18 cellular contexts compared by ENCODE assay signal in the genomic region with DNA sequence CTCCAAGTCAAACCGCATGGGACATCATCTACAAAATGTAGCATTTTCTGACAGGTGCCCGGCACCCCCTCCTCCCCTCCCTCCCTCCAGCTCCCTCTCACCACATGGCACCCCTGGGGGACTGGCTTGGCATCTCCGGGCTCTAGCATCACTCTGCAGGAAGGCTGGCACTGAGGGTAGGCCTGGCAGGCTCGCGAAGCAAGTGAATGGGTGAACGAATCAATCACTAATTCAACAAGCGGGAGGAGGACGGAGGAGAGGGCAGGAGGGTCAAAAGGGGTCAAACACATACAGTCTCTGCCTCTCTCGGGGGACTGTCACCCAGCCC.
DNase-seq lines count a peak whose midpoint lies in the region; ATAC-seq, FAIRE-seq and TF ChIP-seq lines count a peak whose summit lies in the region.
"Had no signal": no experiment of that assay in that cellular context is flagged by ENCODE, and none has a peak within 500 bp of the region (broad histone marks: within the 10 kb centered on the region; RNA-seq: fewer than 3 reads in every experiment).

No MANE protein-coding gene starts in this region.

- peaks cover 0 to 21% (median 0%) of the 10 kb centered on the region in 11 experiments; a peak in 2 of 22 replicates for H4K20me1 ChIP-seq in BLaER1 treated with 17β-estradiol and CSF1 and Interleukin-3, amounts not matched to agents 10 nM and 100 nM

- H3K27ac ChIP-seq in BLaER1 treated with 17β-estradiol and CSF1 and Interleukin-3, amounts not matched to agents 10 nM and 100 nM: peak overlapping the region in 7 of 11 experiments; percentile 19 to 67 (median 55); a peak in 7 of 22 replicates
- peak overlapping the region; percentile 59 to 71 for H3K27ac ChIP-seq in kidney (ENCODE audit: low read depth in 2 of 2, low read length in 2 of 2)
- peak overlapping the region; percentile 75 to 81 (median 78) for H3K27ac ChIP-seq in gastrocnemius medialis

- no peaks in the 10 kb centered on the region for H3K36me3 ChIP-seq in BLaER1 treated with 17β-estradiol and CSF1 and Interleukin-3, amounts not matched to agents 10 nM and 100 nM
- H3K36me3 ChIP-seq in kidney (ENCODE audit: control insufficient read depth in 1 of 2, insufficient read depth in 2 of 2, low read length in 2 of 2) (no peaks in the 10 kb centered on the region), gastrocnemius medialis (no peaks in the 10 kb centered on the region)

- no peak overlapping the region for H3K4me3 Mint-ChIP-seq in T-helper 17 cell
- no peak overlapping the region for H3K4me3 Mint-ChIP-seq in activated naive CD8-positive, alpha-beta T cell treated with anti-CD3 and anti-CD28 coated beads for 36 hours
- H3K4me3 Mint-ChIP-seq: B cell; CD8-positive, alpha-beta memory T cell had no signal

- H3K4me2 ChIP-seq in BLaER1 treated with 17β-estradiol and CSF1 and Interleukin-3, amounts not matched to agents 10 nM and 100 nM: peak overlapping the region; percentile 49 to 84 (median 76); a peak in 21 of 22 replicates

- no peak for FAIRE-seq in kidney (lab: Jason Lieb, UNC)

- no peaks in the 10 kb centered on the region for H3K9me3 Mint-ChIP-seq in activated naive CD8-positive, alpha-beta T cell treated with anti-CD3 and anti-CD28 coated beads for 36 hours

- peaks cover 0 to 10% (median 3%) of the 10 kb centered on the region in 11 experiments; a peak in 12 of 22 replicates for H3K9me3 ChIP-seq in BLaER1 treated with 17β-estradiol and CSF1 and Interleukin-3, amounts not matched to agents 10 nM and 100 nM (replicated peaks in 1 of 11)
- no peaks in the 10 kb centered on the region for H3K9me3 ChIP-seq in T-helper 17 cell (ENCODE audit: control insufficient read depth, low read length, poor library complexity, severe bottlenecking)
- H3K9me3 ChIP-seq in kidney (ENCODE audit: control insufficient read depth in 1 of 2, low read length in 2 of 2): peaks cover 0 to 3% of the 10 kb centered on the region in 2 donors
- H3K9me3 ChIP-seq in gastrocnemius medialis: no peaks in the 10 kb centered on the region

- peaks cover 4% of the 10 kb centered on the region for H3K4me1 Mint-ChIP-seq in T-helper 17 cell
- peaks cover 12% of the 10 kb centered on the region for H3K4me1 Mint-ChIP-seq in activated naive CD8-positive, alpha-beta T cell treated with anti-CD3 and anti-CD28 coated beads for 36 hours

- peaks cover 2% of the 10 kb centered on the region for H3K36me3 Mint-ChIP-seq in T-helper 17 cell (ENCODE audit: low read depth)
- no peaks in the 10 kb centered on the region for H3K36me3 Mint-ChIP-seq in activated naive CD8-positive, alpha-beta T cell treated with anti-CD3 and anti-CD28 coated beads for 36 hours
- H3K36me3 Mint-ChIP-seq: CD8-positive, alpha-beta memory T cell had no signal

- peaks cover 0 to 11% (median 0%) of the 10 kb centered on the region in 11 experiments; a peak in 2 of 22 replicates for H3K27me3 ChIP-seq in BLaER1 treated with 17β-estradiol and CSF1 and Interleukin-3, amounts not matched to agents 10 nM and 100 nM
- H3K27me3 ChIP-seq in gastrocnemius medialis: no peaks in the 10 kb centered on the region

- TF ChIP-seq CTCF in kidney (IDR thresholded peaks at IDR 0.05; ENCODE audit: borderline replicate concordance, extremely low read depth, insufficient read depth) (no peak), gastrocnemius medialis (IDR thresholded peaks at IDR 0.05 in 4 of 5, conservative IDR thresholded peaks at IDR 0.05 in 1 of 5) (no peak)

- no peak for DNase-seq in T-helper 17 cell
- peak; percentile 48 for DNase-seq in kidney
- DNase-seq in gastrocnemius medialis: no peak
- DNase-seq in activated naive CD8-positive, alpha-beta T cell treated with anti-CD3 and anti-CD28 coated beads for 36 hours: no peak
- DNase-seq in iPS-NIHi7 (ENCODE audit: extremely low spot score): no peak
- DNase-seq: CD8-positive, alpha-beta memory T cell; EL; GOT3; Karpas-422; MM.1S; NCI-H1105; NCI-H1694 treated with DMSO at 0.1 percent for 48 hours; NCI-H345; NCI-H748 treated with DMSO at 0.1 percent for 48 hours; SHP77 treated with DMSO at 0.1 percent for 48 hours had no signal

- H3K27ac Mint-ChIP-seq in T-helper 17 cell: peak overlapping the region; percentile 32
- H3K27ac Mint-ChIP-seq in activated naive CD8-positive, alpha-beta T cell treated with anti-CD3 and anti-CD28 coated beads for 36 hours: no peak overlapping the region
- H3K27ac Mint-ChIP-seq: B cell had no signal

- peaks cover 29 to 100% (median 97%) of the 10 kb centered on the region in 10 experiments for H3K4me1 ChIP-seq in BLaER1 treated with 17β-estradiol and CSF1 and Interleukin-3, amounts not matched to agents 10 nM and 100 nM
- H3K4me1 ChIP-seq in kidney (ENCODE audit: control insufficient read depth in 1 of 2, insufficient read depth in 1 of 2, low read depth in 1 of 2, low read length in 2 of 2) (peaks cover 4 to 12% of the 10 kb centered on the region in 2 donors), gastrocnemius medialis (peaks cover 11 to 21% of the 10 kb centered on the region in 2 donors)

- peaks cover 45% of the 10 kb centered on the region for H3K27me3 Mint-ChIP-seq in T-helper 17 cell
- peaks cover 4% of the 10 kb centered on the region for H3K27me3 Mint-ChIP-seq in activated naive CD8-positive, alpha-beta T cell treated with anti-CD3 and anti-CD28 coated beads for 36 hours

- TF ChIP-seq POLR2A in gastrocnemius medialis (IDR thresholded peaks at IDR 0.05): no peak

- no peak overlapping the region for H3K4me3 ChIP-seq in BLaER1 treated with 17β-estradiol and CSF1 and Interleukin-3, amounts not matched to agents 10 nM and 100 nM
- H3K4me3 ChIP-seq in kidney (ENCODE audit: low read length in 2 of 2) (no peak overlapping the region), gastrocnemius medialis (no peak overlapping the region)

- ATAC-seq in T-helper 17 cell: no peak
- ATAC-seq in gastrocnemius medialis: no peak
- no peak for ATAC-seq in GM21529 (IDR thresholded peaks at IDR 0.05; ENCODE audit: unreplicated experiment)

- intact Hi-C loops in kidney (cut with DNase I) (no loop called here), gastrocnemius medialis (cut with DNase I; ENCODE audit: low total_unique reads) (no loop called here)

- in situ Hi-C loops in gastrocnemius medialis (cut with MboI; ENCODE audit: low sequenced_read_pairs in 4 of 4): no loop called here

- H3K9ac ChIP-seq in BLaER1 treated with 17β-estradiol and CSF1 and Interleukin-3, amounts not matched to agents 10 nM and 100 nM: peak overlapping the region in 6 of 11 experiments; percentile 31 to 66 (median 48); a peak in 9 of 22 replicates
- no peak overlapping the region for H3K9ac ChIP-seq in kidney (ENCODE audit: low read length in 2 of 2)

Comparison
In these comparisons a context has a peak if more than half of its experiments do, and no peak if none do; other contexts are left out.
1. H3K9ac ChIP-seq: peak in BLaER1 treated with 17β-estradiol and CSF1 and Interleukin-3, amounts not matched to agents 10 nM and 100 nM (6 of 11); none in kidney (0 of 2).
2. Peak in every context shown above with its lines, with median percentiles within 50 percentile points of each other: H3K27ac ChIP-seq.